ENCODE assay signal across 14 cellular contexts in the genomic region with DNA sequence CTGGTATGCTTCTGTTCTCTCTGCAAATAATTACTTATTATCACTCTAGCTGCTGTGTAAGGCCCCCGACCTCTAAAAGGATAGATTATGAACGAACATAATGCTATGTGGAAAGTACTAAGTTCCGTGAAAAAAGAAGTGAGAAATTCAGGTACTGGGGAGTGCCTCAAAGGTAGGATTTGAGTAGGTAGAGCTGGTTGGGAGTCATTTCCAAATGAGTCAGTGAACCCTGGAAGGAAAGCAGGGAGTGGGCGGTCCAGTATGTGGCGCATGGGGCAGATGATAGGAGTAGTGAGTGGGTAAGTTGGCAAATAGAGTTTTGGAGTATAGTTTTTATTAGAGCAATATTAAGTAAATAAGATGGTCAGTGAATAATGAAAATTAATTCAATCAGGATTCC. TPM values are rescaled to one million over a fixed set of nuclear protein-coding genes. Genes with fewer than 3 reads are reported as not detected.
A peak's percentile ranks its signal among the peaks of the same experiment; 100 is the strongest.
DNase-seq lines count a peak whose midpoint lies in the region; ATAC-seq and TF ChIP-seq lines count a peak whose summit lies in the region.
"Had no signal": no experiment of that assay in that cellular context is flagged by ENCODE, and none has a peak within 500 bp of the region (broad histone marks: within the 10 kb centered on the region; RNA-seq: fewer than 3 reads in every experiment).

No MANE protein-coding gene starts in this region.

- H3K9me3 Mint-ChIP-seq in chondrocyte (ENCODE audit: low read depth) (no peaks in the 10 kb centered on the region), nephron (peaks cover 1% of the 10 kb centered on the region)
- no peaks in the 10 kb centered on the region for H3K9me3 Mint-ChIP-seq in activated CD8-positive, alpha-beta T cell treated with anti-CD3 and anti-CD28 coated beads for 36 hours

- H3K36me3 Mint-ChIP-seq in chondrocyte (ENCODE audit: low read depth) (no peaks in the 10 kb centered on the region), nephron (ENCODE audit: low read depth) (peaks cover 4% of the 10 kb centered on the region)
- H3K36me3 Mint-ChIP-seq in activated CD8-positive, alpha-beta T cell treated with anti-CD3 and anti-CD28 coated beads for 36 hours (ENCODE audit: low read depth) = no peaks in the 10 kb centered on the region

- POLR2A ChIA-PET in PC-3 (lab: Charles Lee; ENCODE audit: unreplicated experiment) = no interaction called here
- POLR2A ChIA-PET in activated CD8-positive, alpha-beta T cell treated with anti-CD3 and anti-CD28 coated beads for 36 hours (lab: Charles Lee) = no interaction called here

- H3K9ac ChIP-seq in BLaER1 = no peak overlapping the region
- H3K9ac ChIP-seq in PC-3 (ENCODE audit: low read length) = peak overlapping the region; percentile 94

- peak overlapping the region; percentile 8 for H3K27ac Mint-ChIP-seq in chondrocyte (ENCODE audit: unreplicated experiment)
- H3K27ac Mint-ChIP-seq in nephron = no peak overlapping the region
- H3K27ac Mint-ChIP-seq in activated CD8-positive, alpha-beta T cell treated with anti-CD3 and anti-CD28 coated beads for 36 hours = no peak overlapping the region

- H4K20me1 ChIP-seq in BLaER1 = 0 out of 2 replicates have a peak, but pooled peaks cover 21% of the 10 kb centered on the region
- H4K20me1 ChIP-seq in PC-3 (ENCODE audit: low read length) = peaks cover 63% of the 10 kb centered on the region

- H3K4me1 Mint-ChIP-seq in chondrocyte (ENCODE audit: low read depth) (peaks cover 44% of the 10 kb centered on the region), nephron (peaks cover 28% of the 10 kb centered on the region)
- H3K4me1 Mint-ChIP-seq in activated CD8-positive, alpha-beta T cell treated with anti-CD3 and anti-CD28 coated beads for 36 hours (ENCODE audit: low read depth) = peaks cover 7% of the 10 kb centered on the region

- H3K27ac ChIP-seq in BLaER1 (no peak overlapping the region), PC-3 (ENCODE audit: low read length) (peak overlapping the region; percentile 95)
- H3K27ac ChIP-seq: body of pancreas had no signal

- H2AFZ ChIP-seq in PC-3 (ENCODE audit: low read length) = no peak overlapping the region

- no peak overlapping the region for H3K4me3 Mint-ChIP-seq in chondrocyte (ENCODE audit: unreplicated experiment)
- peak overlapping the region; percentile 18 to 35 (median 28) for H3K4me3 Mint-ChIP-seq in nephron
- no peak overlapping the region for H3K4me3 Mint-ChIP-seq in activated CD8-positive, alpha-beta T cell treated with anti-CD3 and anti-CD28 coated beads for 36 hours

- H3K27me3 ChIP-seq in BLaER1 = no peaks in the 10 kb centered on the region
- H3K27me3 ChIP-seq in PC-3 (ENCODE audit: low read length) = no peaks in the 10 kb centered on the region
- H3K27me3 ChIP-seq: body of pancreas had no signal

- intact Hi-C loops in PC-3 (cut with micrococcal nuclease) = loop anchor here (2.0 to 5.0 kb wide), 4 partner anchors 101 to 337 kb away; a partner anchor contains a TSS
- intact Hi-C loops in activated CD8-positive, alpha-beta T cell treated with anti-CD3 and anti-CD28 coated beads for 36 hours (cut with micrococcal nuclease) = no loop called here

- TF ChIP-seq CTCF in PC-3 (conservative IDR thresholded peaks at IDR 0.05; ENCODE audit: low read depth, low read length) (no peak), chondrocyte (IDR thresholded peaks at IDR 0.05) (no peak), nephron (IDR thresholded peaks at IDR 0.05; ENCODE audit: unreplicated experiment in 3 of 3) (no peak)
- TF ChIP-seq CTCF in activated CD8-positive, alpha-beta T cell treated with anti-CD3 and anti-CD28 coated beads for 36 hours (IDR thresholded peaks at IDR 0.05) = no peak

- BruUV-seq in PC-3 (replicated peaks; lab: Mats Ljungman, UMichigan) = no TSS peak

- no peaks in the 10 kb centered on the region for H3K9me2 ChIP-seq in PC-3 (replicated peaks; ENCODE audit: low read length)

- no peaks in the 10 kb centered on the region for H3F3A ChIP-seq in PC-3 (ENCODE audit: low read length, unreplicated experiment)

- peak; percentile 25 for ATAC-seq in PC-3
- ATAC-seq in HG03432 (IDR thresholded peaks at IDR 0.05; ENCODE audit: unreplicated experiment) = no peak
- no peak for ATAC-seq in activated CD8-positive, alpha-beta T cell treated with anti-CD3 and anti-CD28 coated beads for 36 hours
- ATAC-seq: body of pancreas had no signal

- peaks cover 33% of the 10 kb centered on the region for H3K4me1 ChIP-seq in BLaER1
- H3K4me1 ChIP-seq in PC-3 (ENCODE audit: insufficient read depth, low read length) = peaks cover 53% of the 10 kb centered on the region

- H3K36me3 ChIP-seq in BLaER1 = peaks cover 12% of the 10 kb centered on the region
- H3K36me3 ChIP-seq in PC-3 (ENCODE audit: low read depth, low read length) = peaks cover 22% of the 10 kb centered on the region

- H3K9me3 ChIP-seq in BLaER1 (peaks cover 5% of the 10 kb centered on the region), PC-3 (ENCODE audit: low read length) (no peaks in the 10 kb centered on the region)
- H3K9me3 ChIP-seq: body of pancreas had no signal

- H3K79me2 ChIP-seq in PC-3 (ENCODE audit: low read length) = peaks cover 87% of the 10 kb centered on the region

- H3K4me3 ChIP-seq in BLaER1 (no peak overlapping the region), PC-3 (ENCODE audit: low read length) (peak overlapping the region; percentile 83)
- H3K4me3 ChIP-seq: body of pancreas had no signal

- peak overlapping the region; percentile 75 for H3K4me2 ChIP-seq in BLaER1
- peak overlapping the region; percentile 93 for H3K4me2 ChIP-seq in PC-3 (ENCODE audit: low read length)

- no peaks in the 10 kb centered on the region for H3K27me3 Mint-ChIP-seq in chondrocyte (ENCODE audit: low read depth)
- peaks cover 5% of the 10 kb centered on the region for H3K27me3 Mint-ChIP-seq in nephron (ENCODE audit: low read depth)
- H3K27me3 Mint-ChIP-seq in activated CD8-positive, alpha-beta T cell treated with anti-CD3 and anti-CD28 coated beads for 36 hours = peaks cover 43% of the 10 kb centered on the region

- peak; percentile 91 for DNase-seq in PC-3
- DNase-seq in chondrocyte (ENCODE audit: low spot score) = no peak
- DNase-seq in activated gamma-delta T cell (lab: John Stamatoyannopoulos, UW) = no peak
- DNase-seq in SIG-M5 treated with dmso at 0.1 percent for 504 hours (lab: John Stamatoyannopoulos, UW; ENCODE audit: unreplicated experiment) = no peak
- no peak for DNase-seq in activated CD8-positive, alpha-beta T cell treated with anti-CD3 and anti-CD28 coated beads for 36 hours
- DNase-seq: activated CD4-positive, alpha-beta T cell treated with anti-CD3 and anti-CD28 coated beads for 4 hours; activated T-cell treated with anti-CD3 and anti-CD28 coated beads, Interleukin-2, amount 50 U/mL, for 48 hours; body of pancreas; DMS79; Kasumi-1; stimulated activated CD4-positive, alpha-beta T cell treated with anti-CD3 and anti-CD28 coated beads, Interleukin-2, amount 100 ng/mL, for 48 hours had no signal

- CTCF ChIA-PET in PC-3 (lab: Charles Lee) = no interaction called here
- CTCF ChIA-PET in activated CD8-positive, alpha-beta T cell treated with anti-CD3 and anti-CD28 coated beads for 36 hours (lab: Charles Lee) = no interaction called here

RNA-seq across cellular contexts. Expression of a gene that starts 2.4 kb away (rescaled TPM):
- total RNA-seq in PC-3 (2014; rRNA removed) (25.2 and 30.7 TPM in 2 replicates), chondrocyte (8.9 to 10.2 TPM (median 10.1 TPM) in 3 replicates)
- total RNA-seq in activated CD8-positive, alpha-beta T cell treated with anti-CD3 and anti-CD28 coated beads for 36 hours = under 1 TPM; 0.40 to 0.45 TPM

Comparison
In these comparisons a context has a peak if more than half of its experiments do, and no peak if none do; other contexts are left out.
1. H3K4me3 Mint-ChIP-seq: peak in nephron (3 of 3); none in chondrocyte (single experiment) and activated CD8-positive, alpha-beta T cell treated with anti-CD3 and anti-CD28 coated beads for 36 hours (single experiment).